In genomic region chr6:132401120-132401940, GRCh38 we compare ENCODE assay signal across 8 cellular contexts. TPM values are rescaled to one million over a fixed set of nuclear protein-coding genes. Genes with fewer than 3 reads are reported as not detected.
A peak's percentile ranks its signal among the peaks of the same experiment; 100 is the strongest.
DNase-seq lines count a peak whose midpoint lies in the region; ATAC-seq and TF ChIP-seq lines count a peak whose summit lies in the region.

Gene MOXD1 (minus strand): TSS chr6:132401475. CDS start chr6:132401426, 49 bp downstream.

- peak; percentile 63 for ATAC-seq in GM19395 (IDR thresholded peaks at IDR 0.05; ENCODE audit: unreplicated experiment)
- ATAC-seq in HG03457 (IDR thresholded peaks at IDR 0.05; ENCODE audit: unreplicated experiment): peak; percentile 44
- ATAC-seq in activated T-helper 17 cell treated with anti-CD3 and anti-CD28 coated beads, Interleukin-2, amount 50 U/mL, for 72 hours (replicated peaks): peak; percentile 12
- ATAC-seq in heart right ventricle: peak; percentile 78 to 94 (median 84)

- DNase-seq in CD1c-positive myeloid dendritic cell (ENCODE audit: extremely low spot score): peak; percentile 24
- peak; percentile 11 to 41 for DNase-seq in heart right ventricle
- DNase-seq in posterior vena cava (ENCODE audit: low spot score): peak; percentile 80
- no peak for DNase-seq in NCI-H2171 (lab: John Stamatoyannopoulos, UW)
- DNase-seq in SW480 (ENCODE audit: low spot score): no peak

- H3K36me3 Mint-ChIP-seq in activated T-helper 17 cell treated with anti-CD3 and anti-CD28 coated beads, Interleukin-2, amount 50 U/mL, for 72 hours (ENCODE audit: low read depth): no peaks in the 10 kb centered on the region

- H3K27ac Mint-ChIP-seq in activated T-helper 17 cell treated with anti-CD3 and anti-CD28 coated beads, Interleukin-2, amount 50 U/mL, for 72 hours: no peak within 1 kb of the TSS

- no peaks in the 10 kb centered on the region for H3K36me3 ChIP-seq in heart right ventricle

- H3K9me3 ChIP-seq in heart right ventricle: no peaks in the 10 kb centered on the region

- no peaks in the 10 kb centered on the region for H3K4me1 Mint-ChIP-seq in activated T-helper 17 cell treated with anti-CD3 and anti-CD28 coated beads, Interleukin-2, amount 50 U/mL, for 72 hours

- peak within 1 kb of the TSS; percentile 41 for H3K4me3 Mint-ChIP-seq in activated T-helper 17 cell treated with anti-CD3 and anti-CD28 coated beads, Interleukin-2, amount 50 U/mL, for 72 hours

- 1 to 2% methylated on average over 77 to 85 of the region's 85 CpGs for WGBS in heart right ventricle, 2 donors

- peaks cover 0 to 80% (median 43%) of the 10 kb centered on the region in 7 donors for H3K27me3 ChIP-seq in heart right ventricle

- H3K4me1 ChIP-seq in heart right ventricle: peaks cover 0 to 17% (median 8%) of the 10 kb centered on the region in 9 donors

- peak within 1 kb of the TSS; percentile 53 to 75 (median 62) for H3K4me3 ChIP-seq in heart right ventricle

- intact Hi-C loops in heart right ventricle (cut with DNase I) (no loop called here), posterior vena cava (cut with DNase I) (no loop called here)

- peaks cover 60% of the 10 kb centered on the region for H3K27me3 Mint-ChIP-seq in activated T-helper 17 cell treated with anti-CD3 and anti-CD28 coated beads, Interleukin-2, amount 50 U/mL, for 72 hours

- H3K27ac ChIP-seq in heart right ventricle: peak within 1 kb of the TSS in 7 of 10 donors; percentile 9 to 67 (median 36)

- peak in 1 of 9 donors; percentile 15 for TF ChIP-seq CTCF in heart right ventricle (IDR thresholded peaks at IDR 0.05)

- H3K9me3 Mint-ChIP-seq in activated T-helper 17 cell treated with anti-CD3 and anti-CD28 coated beads, Interleukin-2, amount 50 U/mL, for 72 hours: peaks cover 3% of the 10 kb centered on the region

RNA-seq across cellular contexts. Expression of gene MOXD1, which starts in this region (rescaled TPM):
- total RNA-seq in activated T-helper 17 cell treated with anti-CD3 and anti-CD28 coated beads, Interleukin-2, amount 50 U/mL, for 72 hours: not detected
- total RNA-seq in heart right ventricle: 1 to 10 TPM in 8 of 10 donors, under 1 TPM in 2; 0.92 to 4.9 (median 2.0) TPM
- polyA plus RNA-seq in heart right ventricle: under 1 TPM; 0.80 to 0.93 TPM
- 1 to 10 TPM; 2.0 to 4.2 TPM for total RNA-seq in posterior vena cava

Comparison
In these comparisons a context has a peak if more than half of its experiments do, and no peak if none do; other contexts are left out.
1. Peak in ATAC-seq in activated T-helper 17 cell treated with anti-CD3 and anti-CD28 coated beads, Interleukin-2, amount 50 U/mL, for 72 hours; RNA of the gene not detected or under 1 TPM.
2. DNase-seq: peak in CD1c-positive myeloid dendritic cell (single experiment), heart right ventricle (2 of 2) and posterior vena cava (single experiment); none in NCI-H2171 (single experiment) and SW480 (single experiment).
3. ATAC-seq: peak in every context shown above with its lines; median percentile 84 in heart right ventricle; 63 in GM19395; 44 in HG03457; 12 in activated T-helper 17 cell treated with anti-CD3 and anti-CD28 coated beads, Interleukin-2, amount 50 U/mL, for 72 hours.